Comparison of ENCODE assay signal across 35 cellular contexts in the genomic region with DNA sequence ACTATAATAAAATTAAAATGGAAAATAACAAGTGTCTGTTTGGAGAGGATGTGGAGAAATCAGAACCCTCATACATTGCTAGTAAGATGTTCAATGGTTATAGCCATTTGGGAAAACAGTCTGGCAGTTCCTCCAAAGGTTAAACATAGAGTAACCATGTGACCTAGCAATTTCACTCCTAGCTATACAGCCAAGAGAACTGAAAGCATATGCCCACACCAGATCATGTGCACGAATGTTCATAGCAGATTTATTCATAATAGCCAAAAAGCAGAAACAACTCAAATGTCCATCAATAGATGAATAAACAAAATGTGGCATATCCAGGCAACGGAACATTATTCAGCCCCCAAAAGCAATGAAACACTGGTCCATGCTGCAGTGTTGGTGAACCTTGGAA. TPM values are rescaled to one million over a fixed set of nuclear protein-coding genes. Genes with fewer than 3 reads are reported as not detected.
"Had no signal": no experiment of that assay in that cellular context is flagged by ENCODE, and none has a peak within 500 bp of the region (broad histone marks: within the 10 kb centered on the region; RNA-seq: fewer than 3 reads in every experiment).

No MANE protein-coding gene starts in this region.

- ATAC-seq: activated CD8-positive, alpha-beta memory T cell treated with anti-CD3 and anti-CD28 coated beads, Interleukin-2, amount 10 ng/mL, durations not matched to agents 7 days and 5 days; activated CD8-positive, alpha-beta T cell treated with anti-CD3 and anti-CD28 coated beads, Interleukin-2, amount 10 ng/mL, durations not matched to agents 7 days and 5 days; body of pancreas; heart left ventricle; left colon; naive thymus-derived CD8-positive, alpha-beta T cell; psoas muscle; stimulated activated memory B cell treated with anti-CD40 and anti-IgM and Interleukin-4, amounts not matched to agents 10 μg/mL and 1 μg/mL and 100 μg/mL, for 72 hours; T-helper 17 cell; WTC11 had no signal

- H3K27me3 ChIP-seq: body of pancreas, thyroid gland had no signal

- H3K27ac Mint-ChIP-seq: activated CD4-positive, alpha-beta T cell treated with anti-CD3 and anti-CD28 coated beads, Interleukin-2, amount 10 ng/mL, durations not matched to agents 7 days and 5 days; activated CD8-positive, alpha-beta memory T cell treated with anti-CD3 and anti-CD28 coated beads, Interleukin-2, amount 10 ng/mL, durations not matched to agents 7 days and 5 days; activated CD8-positive, alpha-beta T cell treated with anti-CD3 and anti-CD28 coated beads, Interleukin-2, amount 10 ng/mL, durations not matched to agents 7 days and 5 days; activated naive CD8-positive, alpha-beta T cell treated with anti-CD3 and anti-CD28 coated beads for 36 hours; immature natural killer cell; memory B cell; naive thymus-derived CD8-positive, alpha-beta T cell; neural progenitor cell; T-helper 17 cell; WTC11 had no signal

- H3K4me1 Mint-ChIP-seq: WTC11 had no signal

- H3K27me3 Mint-ChIP-seq: activated naive CD8-positive, alpha-beta T cell treated with anti-CD3 and anti-CD28 coated beads for 36 hours; memory B cell; naive thymus-derived CD8-positive, alpha-beta T cell; stimulated activated memory B cell treated with anti-CD40 and anti-IgM and Interleukin-4, amounts not matched to agents 10 μg/mL and 1 μg/mL and 100 μg/mL, for 72 hours; T-helper 17 cell had no signal

- H3K36me3 Mint-ChIP-seq: activated CD8-positive, alpha-beta memory T cell treated with anti-CD3 and anti-CD28 coated beads, Interleukin-2, amount 10 ng/mL, durations not matched to agents 7 days and 5 days; activated naive CD8-positive, alpha-beta T cell treated with anti-CD3 and anti-CD28 coated beads for 36 hours; immature natural killer cell; memory B cell; naive thymus-derived CD8-positive, alpha-beta T cell; neural progenitor cell; stimulated activated memory B cell treated with anti-CD40 and anti-IgM and Interleukin-4, amounts not matched to agents 10 μg/mL and 1 μg/mL and 100 μg/mL, for 72 hours; WTC11 had no signal

- H3K27ac ChIP-seq: adrenal gland, body of pancreas, heart left ventricle, neural progenitor cell, parathyroid adenoma, psoas muscle, stomach, thyroid gland had no signal

- H3K4me1 ChIP-seq: adrenal gland, neural progenitor cell, parathyroid adenoma, psoas muscle had no signal

- H3K9me3 Mint-ChIP-seq: activated CD4-positive, alpha-beta T cell treated with anti-CD3 and anti-CD28 coated beads, Interleukin-2, amount 10 ng/mL, durations not matched to agents 7 days and 5 days; activated naive CD8-positive, alpha-beta T cell treated with anti-CD3 and anti-CD28 coated beads for 36 hours; immature natural killer cell; memory B cell; naive thymus-derived CD8-positive, alpha-beta T cell; stimulated activated memory B cell treated with anti-CD40 and anti-IgM and Interleukin-4, amounts not matched to agents 10 μg/mL and 1 μg/mL and 100 μg/mL, for 72 hours; WTC11 had no signal

- H3K4me3 Mint-ChIP-seq: activated CD4-positive, alpha-beta T cell treated with anti-CD3 and anti-CD28 coated beads, Interleukin-2, amount 10 ng/mL, durations not matched to agents 7 days and 5 days; activated CD8-positive, alpha-beta memory T cell treated with anti-CD3 and anti-CD28 coated beads, Interleukin-2, amount 10 ng/mL, durations not matched to agents 7 days and 5 days; activated CD8-positive, alpha-beta T cell treated with anti-CD3 and anti-CD28 coated beads, Interleukin-2, amount 10 ng/mL, durations not matched to agents 7 days and 5 days; activated naive CD8-positive, alpha-beta T cell treated with anti-CD3 and anti-CD28 coated beads for 36 hours; immature natural killer cell; memory B cell; stimulated activated memory B cell treated with anti-CD40 and anti-IgM and Interleukin-4, amounts not matched to agents 10 μg/mL and 1 μg/mL and 100 μg/mL, for 72 hours; T-helper 17 cell; WTC11 had no signal

- H3K4me3 ChIP-seq: adrenal gland, body of pancreas, heart left ventricle, neural progenitor cell, psoas muscle, smooth muscle cell, stomach, thyroid gland had no signal

- H3K36me3 ChIP-seq: adrenal gland, heart left ventricle, neural progenitor cell, stomach, thyroid gland had no signal

- H3K9me3 ChIP-seq: adrenal gland, body of pancreas, heart left ventricle, psoas muscle, thyroid gland had no signal

- DNase-seq: activated CD4-positive, alpha-beta T cell treated with anti-CD3 and anti-CD28 coated beads for 1 hour; activated CD4-positive, alpha-beta T cell treated with anti-CD3 and anti-CD28 coated beads, Interleukin-2, amount 10 ng/mL, durations not matched to agents 7 days and 5 days; activated CD8-positive, alpha-beta memory T cell treated with anti-CD3 and anti-CD28 coated beads, Interleukin-2, amount 10 ng/mL, durations not matched to agents 7 days and 5 days; activated CD8-positive, alpha-beta T cell treated with anti-CD3 and anti-CD28 coated beads, Interleukin-2, amount 10 ng/mL, durations not matched to agents 7 days and 5 days; activated effector memory CD4-positive, alpha-beta T cell treated with Interleukin-2 at 50 U/mL for 16 hours; activated naive CD4-positive, alpha-beta T cell treated with Interleukin-2 at 50 U/mL for 16 hours; activated naive CD8-positive, alpha-beta T cell treated with anti-CD3 and anti-CD28 coated beads for 36 hours; adrenal gland; aorta; body of pancreas; effector CD8-positive, alpha-beta T cell; erythroblast; heart left ventricle; hypothalamus; immature natural killer cell; kidney; left colon; naive thymus-derived CD8-positive, alpha-beta T cell; occipital lobe; psoas muscle; stimulated activated CD4-positive, alpha-beta T cell treated with anti-CD3 and anti-CD28 coated beads, Interleukin-1b, Interleukin-23, amount 100 ng/mL, for 48 hours; stimulated activated CD4-positive, alpha-beta T cell treated with anti-CD3 and anti-CD28 coated beads, Interleukin-4, amount 100 ng/mL, for 4 hours; stimulated activated CD8-positive, alpha-beta memory T cell treated with anti-CD3 and anti-CD28 coated beads, Interleukin-4, amount 100 ng/mL, for 48 hours; stomach; T-helper 17 cell; T1000; thyroid gland had no signal

RNA-seq across cellular contexts. Expression of gene DUSP9, which starts 38.6 kb away (rescaled TPM):
- total RNA-seq: activated CD4-positive, alpha-beta T cell treated with anti-CD3 and anti-CD28 coated beads, Interleukin-2, amount 10 ng/mL, durations not matched to agents 7 days and 5 days; activated CD8-positive, alpha-beta T cell treated with anti-CD3 and anti-CD28 coated beads, Interleukin-2, amount 10 ng/mL, durations not matched to agents 7 days and 5 days; aorta; body of pancreas; fibroblast of lung; fibroblast of villous mesenchyme; left colon; naive thymus-derived CD8-positive, alpha-beta T cell; psoas muscle; T-helper 17 cell; thyroid gland had no signal
